8 cellular contexts compared by ENCODE assay signal in the genomic region with DNA sequence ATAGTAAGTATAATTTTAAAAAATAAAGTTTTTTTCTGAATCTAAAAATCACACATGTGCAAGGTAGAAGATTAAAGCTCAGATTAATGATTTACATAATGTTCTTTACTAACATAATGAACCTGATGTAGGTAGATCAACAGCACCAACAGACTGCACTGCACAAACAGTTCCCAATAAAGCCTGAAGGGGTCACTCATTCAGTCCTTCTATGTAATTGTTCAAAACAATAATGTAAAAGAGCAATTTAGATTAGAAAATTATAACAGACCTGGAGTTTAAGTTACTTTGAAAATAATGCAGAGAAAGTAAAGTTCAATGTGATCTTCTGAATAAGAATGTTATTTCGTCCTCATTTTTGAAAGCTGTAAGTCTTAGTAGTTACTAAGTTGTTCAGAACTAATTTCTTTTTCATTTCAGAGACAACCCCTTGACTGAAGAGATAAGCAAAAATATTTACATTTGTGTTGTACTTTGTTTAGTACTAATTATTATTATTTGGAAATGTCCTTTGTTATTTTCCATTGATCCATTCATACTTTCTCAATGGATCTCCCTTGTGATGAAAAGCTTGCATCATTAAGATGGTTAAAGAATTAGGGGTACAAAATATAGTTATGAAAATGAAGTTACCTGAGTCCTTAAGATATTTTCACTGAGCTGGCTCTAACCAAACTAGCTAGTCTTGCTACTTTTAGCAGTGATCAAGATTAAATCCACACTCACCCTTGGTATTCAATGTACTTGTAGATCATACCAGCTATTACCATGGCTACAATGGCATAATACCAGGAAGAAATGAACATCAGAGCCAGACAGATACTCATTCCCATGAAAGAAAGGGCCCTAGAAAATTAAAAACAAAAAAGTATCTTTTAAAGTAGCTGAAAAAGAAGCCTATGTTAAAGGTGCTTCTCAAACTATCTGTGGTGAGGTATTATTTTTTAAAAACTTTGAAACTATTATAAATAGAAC. TPM values are rescaled to one million over a fixed set of nuclear protein-coding genes. Genes with fewer than 3 reads are reported as not detected.
DNase-seq lines count a peak whose midpoint lies in the region; ATAC-seq and TF ChIP-seq lines count a peak whose summit lies in the region.

No MANE protein-coding gene starts in this region.

- H3K27me3 ChIP-seq in prostate gland (replicated peaks; ENCODE audit: insufficient read depth) (no peaks in the 10 kb centered on the region), aorta (ENCODE audit: control insufficient read depth in 1 of 2, insufficient read depth in 2 of 2, low read length in 1 of 2) (no peaks in the 10 kb centered on the region)

- H3K9me3 ChIP-seq in prostate gland = no peaks in the 10 kb centered on the region
- H3K9me3 ChIP-seq in aorta (ENCODE audit: control insufficient read depth, low read length) = no peaks in the 10 kb centered on the region

- H3K27ac ChIP-seq in prostate gland = no peak overlapping the region
- H3K27ac ChIP-seq in aorta (ENCODE audit: low read depth in 1 of 2, low read length in 2 of 2) = no peak overlapping the region

- TF ChIP-seq POLR2A in prostate gland (IDR thresholded peaks at IDR 0.05) = no peak

- intact Hi-C loops in prostate gland (cut with DNase I) = loop anchor here (2.0 kb wide), 1 partner anchor 125 kb away; a partner anchor contains a TSS
- intact Hi-C loops in aorta (cut with DNase I) = loop anchor here in 1 of 2 donors (5.0 kb wide), 1 partner anchor 101 kb away; a partner anchor contains a TSS

- ATAC-seq in HG02763 (IDR thresholded peaks at IDR 0.05; ENCODE audit: unreplicated experiment) = no peak
- no peak for ATAC-seq in aorta (ENCODE audit: low FRiP score)

- WGBS in prostate gland = 67% methylated on average over 1 of the region's 1 CpG
- 40 to 42% methylated on average over 1 of the region's 1 CpG for WGBS in aorta, 2 donors

- no peak overlapping the region for H3K4me3 ChIP-seq in foreskin fibroblast (ENCODE audit: low read depth in 1 of 2, low read length in 2 of 2)
- no peak overlapping the region for H3K4me3 ChIP-seq in prostate gland
- no peak overlapping the region for H3K4me3 ChIP-seq in aorta (ENCODE audit: low read length in 2 of 2)

- peak; percentile 10 for DNase-seq in Ammon's horn (ENCODE audit: low spot score)
- peak; percentile 27 to 30 for DNase-seq in Kasumi-1 (lab: John Stamatoyannopoulos, UW)
- peak; percentile 18 to 26 for DNase-seq in activated CD4-positive, alpha-beta T cell treated with anti-CD3 and anti-CD28 coated beads, Interleukin-2, amount 50 U/mL, for 4 hours
- peak; percentile 21 to 66 for DNase-seq in foreskin fibroblast
- DNase-seq in prostate gland (ENCODE audit: low spot score) = no peak
- no peak for DNase-seq in aorta

- no peaks in the 10 kb centered on the region for H3K4me1 ChIP-seq in prostate gland (replicated peaks)
- no peaks in the 10 kb centered on the region for H3K4me1 ChIP-seq in aorta (ENCODE audit: control insufficient read depth in 1 of 2, insufficient read depth in 2 of 2, low read length in 2 of 2)

- TF ChIP-seq CTCF in GM12873 (IDR thresholded peaks at IDR 0.05; ENCODE audit: insufficient read depth, low read depth, low read length, missing control alignments) (peak; percentile 69), foreskin fibroblast (IDR thresholded peaks at IDR 0.05; ENCODE audit: low read depth, low read length) (peak; percentile 66), prostate gland (IDR thresholded peaks at IDR 0.05) (peak in 3 of 4 experiments; percentile 33 to 70 (median 65))

- H3K36me3 ChIP-seq in prostate gland (no peaks in the 10 kb centered on the region), aorta (ENCODE audit: control insufficient read depth in 1 of 2, insufficient read depth in 2 of 2, low read length in 1 of 2) (peaks cover 10 to 12% of the 10 kb centered on the region in 2 donors)

RNA-seq across cellular contexts. Expression of a gene that starts 16.8 kb away (rescaled TPM):
- total RNA-seq in prostate gland (100 to 1,000 TPM; 144 to 146 TPM), aorta (10 to 100 TPM; 64.9 to 71.8 TPM)
- polyA plus RNA-seq in aorta = 100 to 1,000 TPM; 105 to 130 TPM

RNA-seq across cellular contexts. Expression of a gene that starts 31.8 kb away (rescaled TPM):
- total RNA-seq in prostate gland (10 to 100 TPM; 24.8 to 53.6 TPM), aorta (10 to 100 TPM; 64.5 to 64.7 TPM)
- polyA plus RNA-seq in aorta = 10 to 100 TPM; 16.4 to 32.0 TPM

Comparison
In these comparisons a context has a peak if more than half of its experiments do, and no peak if none do; other contexts are left out.
1. DNase-seq: peak in Ammon's horn (single experiment), Kasumi-1 (2 of 2), activated CD4-positive, alpha-beta T cell treated with anti-CD3 and anti-CD28 coated beads, Interleukin-2, amount 50 U/mL, for 4 hours (2 of 2) and foreskin fibroblast (2 of 2); none in prostate gland (single experiment) and aorta (0 of 2).
2. Peak in every context shown above with its lines, with median percentiles within 50 percentile points of each other: CTCF ChIP-seq.